Comparison of ENCODE assay signal across 25 cellular contexts in the genomic region with DNA sequence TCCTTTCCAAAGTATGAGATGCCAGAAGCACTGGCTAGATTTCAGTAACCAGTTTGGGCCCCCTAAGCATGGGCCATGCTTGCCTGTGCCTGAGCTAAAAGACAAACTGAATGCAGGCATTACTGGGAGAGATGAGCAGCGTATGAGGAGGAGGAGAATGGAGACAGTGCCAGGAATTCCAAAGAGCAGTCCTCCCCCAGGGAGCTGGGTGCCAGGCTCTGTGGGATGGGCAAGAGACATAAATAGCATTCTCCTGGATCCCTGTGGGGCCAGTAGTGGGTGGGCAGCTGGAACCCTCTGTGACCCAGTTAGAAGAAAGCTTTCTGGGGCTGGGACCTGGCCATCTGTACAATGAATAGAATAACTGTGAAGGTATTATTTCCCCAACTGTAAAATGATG.
A peak's percentile ranks its signal among the peaks of the same experiment; 100 is the strongest.
DNase-seq lines count a peak whose midpoint lies in the region; ATAC-seq and TF ChIP-seq lines count a peak whose summit lies in the region.
"Had no signal": no experiment of that assay in that cellular context is flagged by ENCODE, and none has a peak within 500 bp of the region (broad histone marks: within the 10 kb centered on the region; RNA-seq: fewer than 3 reads in every experiment).

No MANE protein-coding gene starts in this region.

- ATAC-seq in foreskin keratinocyte (peak; percentile 23), gastrocnemius medialis (no peak)
- ATAC-seq in CD8-positive, alpha-beta T cell = no peak
- ATAC-seq: activated T-cell treated with anti-CD3 and anti-CD28 coated beads, Interleukin-2, amount 50 U/mL, for 72 hours; HepG2 had no signal

- TF ChIP-seq POLR2A in gastrocnemius medialis (IDR thresholded peaks at IDR 0.05) = no peak

- H3K9me3 Mint-ChIP-seq in CD8-positive, alpha-beta T cell = peaks cover 18% of the 10 kb centered on the region

- POLR2A ChIA-PET in CD8-positive, alpha-beta T cell (lab: Charles Lee) = no interaction called here

- H3K27ac Mint-ChIP-seq in CD8-positive, alpha-beta T cell = no peak overlapping the region
- H3K27ac Mint-ChIP-seq: activated T-cell treated with anti-CD3 and anti-CD28 coated beads, Interleukin-2, amount 50 U/mL, for 72 hours; brain; memory B cell had no signal

- H3K27me3 ChIP-seq in foreskin keratinocyte (no peaks in the 10 kb centered on the region), gastrocnemius medialis (no peaks in the 10 kb centered on the region)
- H3K27me3 ChIP-seq in CD8-positive, alpha-beta T cell (ENCODE audit: insufficient read depth, low read length) = no peaks in the 10 kb centered on the region
- H3K27me3 ChIP-seq: spleen, upper lobe of left lung had no signal

- TF ChIP-seq CTCF in foreskin keratinocyte (conservative IDR thresholded peaks at IDR 0.05) (no peak), gastrocnemius medialis (IDR thresholded peaks at IDR 0.05 in 4 of 5, conservative IDR thresholded peaks at IDR 0.05 in 1 of 5) (no peak)
- no peak for TF ChIP-seq CTCF in CD8-positive, alpha-beta T cell (IDR thresholded peaks at IDR 0.05)

- H3K27ac ChIP-seq in KOPT-K1 (ENCODE audit: low read depth, low read length, poor library complexity, severe bottlenecking) = peak overlapping the region; percentile 53
- H3K27ac ChIP-seq in foreskin keratinocyte = no peak overlapping the region
- H3K27ac ChIP-seq in gastrocnemius medialis = no peak overlapping the region
- H3K27ac ChIP-seq in CD8-positive, alpha-beta T cell (ENCODE audit: low read depth, low read length) = no peak overlapping the region
- H3K27ac ChIP-seq: C4-2B, PC-9, spleen, upper lobe of left lung had no signal

- H3K27me3 Mint-ChIP-seq in CD8-positive, alpha-beta T cell (ENCODE audit: low read depth) = no peaks in the 10 kb centered on the region
- H3K27me3 Mint-ChIP-seq: brain, memory B cell had no signal

- intact Hi-C loops in gastrocnemius medialis (cut with DNase I; ENCODE audit: low total_unique reads) = no loop called here
- intact Hi-C loops in CD8-positive, alpha-beta T cell (cut with DNase I, micrococcal nuclease) = no loop called here

- no peaks in the 10 kb centered on the region for H3K36me3 Mint-ChIP-seq in CD8-positive, alpha-beta T cell
- H3K36me3 Mint-ChIP-seq: brain, memory B cell, WTC11 had no signal

- no peak overlapping the region for H3K4me3 ChIP-seq in gastrocnemius medialis
- no peak overlapping the region for H3K4me3 ChIP-seq in CD8-positive, alpha-beta T cell (ENCODE audit: low read depth, low read length)
- H3K4me3 ChIP-seq: PC-9, spleen, upper lobe of left lung had no signal

- in situ Hi-C loops in gastrocnemius medialis (cut with MboI; ENCODE audit: low sequenced_read_pairs in 4 of 4) = no loop called here

- DNase-seq in foreskin keratinocyte (no peak), middle frontal gyrus (ENCODE audit: extremely low spot score, low spot score) (peak; percentile 27), superior temporal gyrus (ENCODE audit: extremely low spot score) (peak; percentile 68), HT-29 (ENCODE audit: low spot score) (no peak), SHP77 (lab: John Stamatoyannopoulos, UW) (no peak), gastrocnemius medialis (no peak)
- no peak for DNase-seq in CD8-positive, alpha-beta T cell
- DNase-seq: activated naive CD4-positive, alpha-beta T cell; activated T-cell treated with anti-CD3 and anti-CD28 coated beads, Interleukin-2, amount 50 U/mL, for 72 hours; NCI-H1048; NCI-H1694; NCI-H2171 treated with DMSO at 0.1 percent for 48 hours; NCI-H524 treated with DMSO at 0.1 percent for 48 hours; NK-92 treated with Interleukin-12 subunit alpha and Interleukin-12 subunit beta, amount 100 ng/mL, for 24 hours; PC-9; SIG-M5; spleen; SW 1271 had no signal

- CTCF ChIA-PET in CD8-positive, alpha-beta T cell (lab: Charles Lee) = no interaction called here

- H3K4me1 Mint-ChIP-seq in CD8-positive, alpha-beta T cell (ENCODE audit: low read depth) = no peaks in the 10 kb centered on the region
- H3K4me1 Mint-ChIP-seq: memory B cell had no signal

- H3K9me3 ChIP-seq in KOPT-K1 (ENCODE audit: insufficient read depth, low read length, poor library complexity, severe bottlenecking) (no peaks in the 10 kb centered on the region), gastrocnemius medialis (no peaks in the 10 kb centered on the region)
- no peaks in the 10 kb centered on the region for H3K9me3 ChIP-seq in CD8-positive, alpha-beta T cell (ENCODE audit: low read length)
- H3K9me3 ChIP-seq: upper lobe of left lung had no signal

- no peaks in the 10 kb centered on the region for H3K4me1 ChIP-seq in foreskin keratinocyte
- no peaks in the 10 kb centered on the region for H3K4me1 ChIP-seq in gastrocnemius medialis
- no peaks in the 10 kb centered on the region for H3K4me1 ChIP-seq in CD8-positive, alpha-beta T cell (ENCODE audit: insufficient read depth, low read length)
- H3K4me1 ChIP-seq: spleen, upper lobe of left lung had no signal

- H3K36me3 ChIP-seq in KOPT-K1 (ENCODE audit: insufficient read depth, low read length) = no peaks in the 10 kb centered on the region
- H3K36me3 ChIP-seq in gastrocnemius medialis = no peaks in the 10 kb centered on the region
- no peaks in the 10 kb centered on the region for H3K36me3 ChIP-seq in CD8-positive, alpha-beta T cell (ENCODE audit: insufficient read depth, low read length)
- H3K36me3 ChIP-seq: spleen, upper lobe of left lung had no signal

- H3K4me3 Mint-ChIP-seq in CD8-positive, alpha-beta T cell = no peak overlapping the region
- H3K4me3 Mint-ChIP-seq: activated T-cell treated with anti-CD3 and anti-CD28 coated beads, Interleukin-2, amount 50 U/mL, for 72 hours; brain; memory B cell; WTC11 had no signal

Comparison
In these comparisons a context has a peak if more than half of its experiments do, and no peak if none do; other contexts are left out.
1. DNase-seq: peak in middle frontal gyrus (single experiment) and superior temporal gyrus (single experiment); none in foreskin keratinocyte (0 of 2), HT-29 (single experiment), SHP77 (0 of 2), gastrocnemius medialis (0 of 2) and CD8-positive, alpha-beta T cell (0 of 7).